12 cellular contexts compared by ENCODE assay signal in the genomic region with DNA sequence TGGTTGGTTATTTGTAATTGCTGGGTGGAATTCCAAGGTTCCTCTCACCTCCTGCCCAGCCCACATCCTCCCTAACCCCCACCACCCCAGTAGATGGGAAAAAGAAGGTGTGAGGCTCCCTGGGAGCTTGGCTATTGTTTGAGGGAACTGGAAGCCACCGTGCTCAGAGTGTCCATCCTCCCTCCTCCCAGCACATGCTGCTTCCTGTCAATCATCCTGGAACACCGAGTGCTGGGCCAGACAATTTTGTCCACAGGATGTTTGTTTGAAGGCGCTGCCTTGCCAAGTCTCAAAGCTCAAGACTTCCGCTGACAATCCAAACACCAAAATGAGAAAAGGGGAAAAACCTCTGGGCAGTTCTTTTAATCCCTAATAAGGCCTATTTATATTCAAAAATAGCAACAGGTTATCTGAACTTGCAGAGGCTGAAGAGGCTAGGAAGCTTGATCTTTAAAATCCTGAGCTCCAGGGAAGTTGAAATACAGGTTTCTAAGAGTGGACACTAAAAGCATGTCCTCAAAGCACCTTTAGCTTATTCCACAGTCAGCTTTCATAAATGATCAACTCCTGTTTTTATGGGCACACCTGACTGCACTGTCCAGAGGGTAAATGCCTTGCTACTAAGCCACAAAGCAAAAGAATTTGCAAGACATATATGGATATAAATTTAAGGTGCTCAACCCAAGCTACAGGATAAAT.
DNase-seq lines count a peak whose midpoint lies in the region; ATAC-seq and TF ChIP-seq lines count a peak whose summit lies in the region.
"Had no signal": no experiment of that assay in that cellular context is flagged by ENCODE, and none has a peak within 500 bp of the region (broad histone marks: within the 10 kb centered on the region; RNA-seq: fewer than 3 reads in every experiment).

No MANE protein-coding gene starts in this region.

- H3K79me2 ChIP-seq in trophoblast cell (ENCODE audit: control insufficient read depth, insufficient read depth, low read length, poor library complexity): no peaks in the 10 kb centered on the region

- H3K9ac ChIP-seq in trophoblast cell (ENCODE audit: low read length): no peak overlapping the region
- H3K9ac ChIP-seq: KMS-11 had no signal

- H3K4me1 ChIP-seq in thoracic aorta (ENCODE audit: control insufficient read depth in 1 of 2, low read depth in 2 of 2): peaks cover 10 to 55% of the 10 kb centered on the region in 2 donors
- H3K4me1 ChIP-seq in trophoblast cell (ENCODE audit: control insufficient read depth in 1 of 2, insufficient read depth in 2 of 2, low read length in 2 of 2): no peaks in the 10 kb centered on the region

- H4K91ac ChIP-seq in trophoblast cell (ENCODE audit: low read depth, low read length): no peak overlapping the region

- H4K12ac ChIP-seq in trophoblast cell (ENCODE audit: low read depth, low read length): no peak overlapping the region

- H2BK5ac ChIP-seq in trophoblast cell (ENCODE audit: low read depth, low read length, poor library complexity): no peak overlapping the region

- no peak overlapping the region for H4K8ac ChIP-seq in trophoblast cell (ENCODE audit: low read depth, low read length)

- H2AFZ ChIP-seq in trophoblast cell (ENCODE audit: insufficient read depth, low read length, poor library complexity): no peak overlapping the region

- TF ChIP-seq CTCF in choroid plexus epithelial cell (conservative IDR thresholded peaks at IDR 0.05; ENCODE audit: low read depth, low read length) (no peak), thoracic aorta (IDR thresholded peaks at IDR 0.05) (no peak)

- no peak overlapping the region for H3K14ac ChIP-seq in trophoblast cell (ENCODE audit: low read length)

- H3K79me1 ChIP-seq in trophoblast cell (ENCODE audit: low read length): no peaks in the 10 kb centered on the region

- no peak overlapping the region for H3K23ac ChIP-seq in trophoblast cell (ENCODE audit: low read length)

- H3K27ac ChIP-seq in thoracic aorta: peak overlapping the region; percentile 29 to 60
- no peak overlapping the region for H3K27ac ChIP-seq in trophoblast cell (ENCODE audit: low read depth, low read length)
- H3K27ac ChIP-seq: KMS-11, neutrophil had no signal

- H3K4me3 ChIP-seq in choroid plexus epithelial cell (ENCODE audit: low read depth, low read length): no peak overlapping the region
- no peak overlapping the region for H3K4me3 ChIP-seq in thoracic aorta
- no peak overlapping the region for H3K4me3 ChIP-seq in trophoblast cell (ENCODE audit: low read depth, low read length)

- no peak overlapping the region for H3K18ac ChIP-seq in trophoblast cell (ENCODE audit: low read length)

- H2BK120ac ChIP-seq in trophoblast cell (ENCODE audit: insufficient read depth, low read length, poor library complexity): no peak overlapping the region

- WGBS in trophoblast cell (ENCODE audit: extremely low coverage, insufficient coverage, insufficient read length): no CpG with 5 or more reads among the region's 4 CpGs

- no peaks in the 10 kb centered on the region for H3K9me3 ChIP-seq in thoracic aorta
- H3K9me3 ChIP-seq in trophoblast cell (ENCODE audit: insufficient read depth, low read depth, low read length): no peaks in the 10 kb centered on the region
- H3K9me3 ChIP-seq: neutrophil had no signal

- no peak overlapping the region for H2AK5ac ChIP-seq in trophoblast cell (ENCODE audit: low read length)

- no peak overlapping the region for H3K4ac ChIP-seq in trophoblast cell (ENCODE audit: low read depth, low read length)

- no peak overlapping the region for H2BK12ac ChIP-seq in trophoblast cell (ENCODE audit: low read length)

- H3K27me3 ChIP-seq in thoracic aorta (replicated peaks; ENCODE audit: insufficient read depth) (no peaks in the 10 kb centered on the region), trophoblast cell (ENCODE audit: insufficient read depth, low read length) (no peaks in the 10 kb centered on the region)
- H3K27me3 ChIP-seq: neutrophil had no signal

- DNase-seq in NCI-H146 (lab: John Stamatoyannopoulos, UW) (peak; percentile 60), choroid plexus epithelial cell (ENCODE audit: low read depth) (peak; percentile 38), left lobe of liver (ENCODE audit: low spot score) (peak; percentile 74), thoracic aorta (ENCODE audit: low spot score) (no peak), NCI-H2107 (lab: John Stamatoyannopoulos, UW) (no peak), trophoblast cell (no peak), ureter (ENCODE audit: low spot score) (no peak), anterior cingulate cortex (lab: John Stamatoyannopoulos, UW) (no peak)
- DNase-seq: activated T-cell treated with anti-CD3 and anti-CD28 coated beads, Interleukin-2, amount 50 U/mL, for 72 hours; DND-41 had no signal

- ATAC-seq in left lobe of liver: peak; percentile 97
- ATAC-seq in thoracic aorta (ENCODE audit: insufficient number of reproducible peaks, low FRiP score, low read depth): no peak
- ATAC-seq: activated T-cell treated with anti-CD3 and anti-CD28 coated beads, Interleukin-2, amount 50 U/mL, for 72 hours had no signal

- H3K4me2 ChIP-seq in trophoblast cell (ENCODE audit: low read length): no peak overlapping the region
- H3K4me2 ChIP-seq: KMS-11 had no signal

- H3K36me3 ChIP-seq in thoracic aorta (no peaks in the 10 kb centered on the region), trophoblast cell (ENCODE audit: control insufficient read depth in 1 of 2, insufficient read depth in 2 of 2, low read length in 2 of 2) (no peaks in the 10 kb centered on the region)
- H3K36me3 ChIP-seq: neutrophil had no signal

Comparison
In these comparisons a context has a peak if more than half of its experiments do, and no peak if none do; other contexts are left out.
1. DNase-seq: peak in NCI-H146 (single experiment), choroid plexus epithelial cell (single experiment) and left lobe of liver (single experiment); none in thoracic aorta (single experiment), NCI-H2107 (single experiment), trophoblast cell (0 of 2), ureter (single experiment) and anterior cingulate cortex (0 of 58).